Comparison of ENCODE assay signal across 13 cellular contexts in the genomic region with DNA sequence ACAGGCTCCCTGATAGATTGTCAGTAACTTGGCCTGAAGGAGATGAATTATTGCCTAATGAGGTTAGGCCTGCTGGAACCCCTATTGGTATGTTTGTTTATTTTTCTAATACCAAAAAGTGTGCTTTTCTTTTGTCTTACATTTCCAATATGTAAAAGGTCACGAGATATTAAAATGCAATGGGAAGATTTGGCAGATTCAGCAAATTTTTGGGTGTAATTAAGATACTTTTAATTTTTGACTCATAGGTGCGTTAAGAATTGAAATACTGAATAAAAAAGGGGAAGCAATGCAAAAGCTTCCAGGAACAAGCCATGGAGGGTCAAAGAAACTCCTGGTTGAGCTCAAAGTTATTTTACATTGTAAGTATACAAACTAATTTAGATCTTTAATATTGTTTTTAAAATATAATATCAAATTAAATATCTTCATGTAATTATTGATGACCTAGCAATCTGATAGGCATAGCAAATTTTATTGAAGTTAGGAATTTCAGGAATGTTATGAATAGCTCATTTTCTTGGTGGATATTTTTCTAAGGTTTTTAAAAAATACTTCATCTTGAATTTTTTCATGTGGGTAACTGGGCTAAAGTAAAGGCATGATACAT.
"Had no signal": no experiment of that assay in that cellular context is flagged by ENCODE, and none has a peak within 500 bp of the region (broad histone marks: within the 10 kb centered on the region; RNA-seq: fewer than 3 reads in every experiment).

No MANE protein-coding gene starts in this region.

- H3K4me1 ChIP-seq: colonic mucosa, esophagus muscularis mucosa, sigmoid colon, upper lobe of left lung had no signal

- ATAC-seq: activated CD4-positive, alpha-beta T cell treated with anti-CD3 and anti-CD28 coated beads for 36 hours; left lobe of liver; stimulated activated naive CD8-positive, alpha-beta T cell treated with anti-CD3 and anti-CD28 coated beads, Interleukin-15, amount 100 ng/mL, for 72 hours had no signal

- H3K27me3 ChIP-seq: cardiac muscle cell, colonic mucosa, esophagus muscularis mucosa, ovary, sigmoid colon, upper lobe of left lung had no signal

- H3K27ac ChIP-seq: cardiac muscle cell, colonic mucosa, esophagus muscularis mucosa, ovary, sigmoid colon, upper lobe of left lung, VCaP had no signal

- H3K36me3 ChIP-seq: colonic mucosa, ovary had no signal

- DNase-seq: activated CD4-positive, alpha-beta T cell treated with anti-CD3 and anti-CD28 coated beads for 36 hours; activated naive CD4-positive, alpha-beta T cell; colonic mucosa; ovary; sigmoid colon; stimulated activated CD4-positive, alpha-beta T cell treated with anti-CD3 and anti-CD28 coated beads, Interleukin-1b, Interleukin-23, amount 100 ng/mL, for 48 hours; stimulated activated naive CD8-positive, alpha-beta T cell treated with anti-CD3 and anti-CD28 coated beads, Interleukin-15, amount 100 ng/mL, for 72 hours; upper lobe of left lung had no signal

- H3K4me3 ChIP-seq: cardiac muscle cell, colonic mucosa, esophagus muscularis mucosa, ovary, sigmoid colon, upper lobe of left lung had no signal

- FAIRE-seq: keratinocyte had no signal

- H3K9me3 ChIP-seq: colonic mucosa, esophagus muscularis mucosa, ovary, sigmoid colon, upper lobe of left lung had no signal
